23 cellular contexts compared by ENCODE assay signal in the genomic region with DNA sequence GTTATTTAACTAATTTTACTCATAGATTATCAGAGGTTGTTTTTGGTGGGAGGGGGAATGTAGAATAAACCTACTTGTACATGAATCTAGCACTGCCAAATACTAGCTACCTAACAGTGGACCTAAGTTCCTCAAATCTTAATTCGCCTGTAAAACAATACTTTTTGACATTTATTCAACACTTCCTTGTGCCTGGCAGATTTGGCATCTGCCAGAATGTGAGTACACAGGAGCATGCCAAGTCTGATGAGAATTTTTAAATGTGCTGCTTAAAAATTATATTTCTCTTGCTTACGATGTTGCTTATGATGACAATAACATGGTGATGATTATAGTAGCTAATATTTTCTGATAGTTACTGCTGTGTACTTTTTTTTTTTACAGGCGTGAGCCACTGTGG.
DNase-seq lines count a peak whose midpoint lies in the region; ATAC-seq, FAIRE-seq and TF ChIP-seq lines count a peak whose summit lies in the region.
"Had no signal": no experiment of that assay in that cellular context is flagged by ENCODE, and none has a peak within 500 bp of the region (broad histone marks: within the 10 kb centered on the region; RNA-seq: fewer than 3 reads in every experiment).

No MANE protein-coding gene starts in this region.

- POLR2A ChIA-PET in PC-3 (lab: Charles Lee; ENCODE audit: unreplicated experiment), result no interaction called here
- POLR2A ChIA-PET in endothelial cell of umbilical vein (lab: Charles Lee), result no interaction called here

- H3K4me1 ChIP-seq in PC-3 (ENCODE audit: insufficient read depth, low read length), result peaks cover 21% of the 10 kb centered on the region
- H3K4me1 ChIP-seq in endothelial cell of umbilical vein (ENCODE audit: control insufficient read depth, extremely low read depth, insufficient read depth, low read length), result no peaks in the 10 kb centered on the region
- peaks cover 44% of the 10 kb centered on the region for H3K4me1 ChIP-seq in skeletal muscle satellite cell (ENCODE audit: control insufficient read depth, insufficient read depth, low read length)
- H3K4me1 ChIP-seq: BLaER1, Peyer's patch had no signal

- CTCF ChIA-PET in PC-3 (lab: Charles Lee) (no interaction called here), endothelial cell of umbilical vein (lab: Charles Lee) (interaction anchor here (0.5 to 2.2 kb wide), 4 partner anchors 11 to 30 kb away, joined by 3 to 13 read pairs (median 4); no protein-coding TSS in a partner anchor)

- H3K27ac ChIP-seq in PC-3 (ENCODE audit: low read length) (0 out of 2 replicates have a peak overlapping the region, but pooled peaks have one; percentile 1), endothelial cell of umbilical vein (ENCODE audit: insufficient read depth, low read depth, low read length) (no peak overlapping the region)
- H3K27ac ChIP-seq: BLaER1, Peyer's patch had no signal

- H3K9me3 ChIP-seq in PC-3 (ENCODE audit: low read length), result no peaks in the 10 kb centered on the region
- no peaks in the 10 kb centered on the region for H3K9me3 ChIP-seq in endothelial cell of umbilical vein (replicated peaks; ENCODE audit: control insufficient read depth, insufficient read depth, low read length)
- no peaks in the 10 kb centered on the region for H3K9me3 ChIP-seq in skeletal muscle satellite cell (replicated peaks; ENCODE audit: low read length)
- H3K9me3 ChIP-seq: BLaER1, Peyer's patch had no signal

- no peaks in the 10 kb centered on the region for H3F3A ChIP-seq in PC-3 (ENCODE audit: low read length, unreplicated experiment)

- no peak overlapping the region for H3K4me2 ChIP-seq in PC-3 (ENCODE audit: low read length)
- no peak overlapping the region for H3K4me2 ChIP-seq in endothelial cell of umbilical vein (ENCODE audit: insufficient read depth, low read length)
- H3K4me2 ChIP-seq in skeletal muscle satellite cell (ENCODE audit: low read length), result peak overlapping the region; percentile 19
- H3K4me2 ChIP-seq: BLaER1 had no signal

- no peak for TF ChIP-seq POLR2A in GM12891 (IDR thresholded peaks at IDR 0.05; ENCODE audit: low read depth, low read length)
- no peak for TF ChIP-seq POLR2A in endothelial cell of umbilical vein (IDR thresholded peaks at IDR 0.05; ENCODE audit: low read depth, low read length)

- H3K4me3 ChIP-seq in PC-3 (ENCODE audit: low read length) (no peak overlapping the region), endothelial cell of umbilical vein (replicated peaks in 1 of 3; ENCODE audit: insufficient read depth in 1 of 3, low read depth in 1 of 3, low read length in 3 of 3) (no peak overlapping the region), skeletal muscle satellite cell (ENCODE audit: low read length) (no peak overlapping the region)
- H3K4me3 ChIP-seq: BLaER1, K562, Peyer's patch had no signal

- BruUV-seq in PC-3 (replicated peaks; lab: Mats Ljungman, UMichigan) (no TSS peak), endothelial cell of umbilical vein (replicated peaks; lab: Mats Ljungman, UMichigan) (no TSS peak)

- H3K36me3 ChIP-seq in PC-3 (ENCODE audit: low read depth, low read length), result no peaks in the 10 kb centered on the region
- H3K36me3 ChIP-seq in endothelial cell of umbilical vein (ENCODE audit: control insufficient read depth in 2 of 2, extremely low read depth in 1 of 2, insufficient read depth in 2 of 2, low read length in 2 of 2), result no peaks in the 10 kb centered on the region
- H3K36me3 ChIP-seq in skeletal muscle satellite cell (ENCODE audit: insufficient read depth, low read length), result no peaks in the 10 kb centered on the region
- H3K36me3 ChIP-seq: BLaER1, Peyer's patch had no signal

- H3K27me3 ChIP-seq in PC-3 (ENCODE audit: low read length) (no peaks in the 10 kb centered on the region), endothelial cell of umbilical vein (ENCODE audit: control insufficient read depth in 2 of 2, insufficient read depth in 2 of 2, low read length in 2 of 2) (no peaks in the 10 kb centered on the region), skeletal muscle satellite cell (ENCODE audit: control insufficient read depth, insufficient read depth, low read length) (no peaks in the 10 kb centered on the region)
- H3K27me3 ChIP-seq: BLaER1, Peyer's patch had no signal

- TF ChIP-seq CTCF in PC-3 (conservative IDR thresholded peaks at IDR 0.05; ENCODE audit: low read depth, low read length) (no peak), endothelial cell of umbilical vein (IDR thresholded peaks at IDR 0.05; ENCODE audit: extremely low read depth in 1 of 2, insufficient read depth in 1 of 2, low read depth in 1 of 2, low read length in 2 of 2) (no peak)

- H3K9ac ChIP-seq in PC-3 (ENCODE audit: low read length) (no peak overlapping the region), endothelial cell of umbilical vein (replicated peaks; ENCODE audit: extremely low read depth, insufficient read depth, low read length) (no peak overlapping the region), skeletal muscle satellite cell (ENCODE audit: low read depth, low read length) (peak overlapping the region; percentile 38)
- H3K9ac ChIP-seq: BLaER1 had no signal

- DNase-seq in GM12891 (ENCODE audit: insufficient read length, low spot score) (no peak), PC-3 (no peak), endothelial cell of umbilical vein (ENCODE audit: low read depth, low spot score) (peak; percentile 41), SW480 (ENCODE audit: low spot score) (no peak), NCI-H2029 (lab: John Stamatoyannopoulos, UW) (no peak)
- no peak for DNase-seq in activated CD8-positive, alpha-beta memory T cell treated with anti-CD3 and anti-CD28 coated beads, Interleukin-2, amount 50 U/mL, for 4 hours
- DNase-seq: CD4-positive, alpha-beta T cell; DMS53; MV-4-11; NCI-H1105 treated with DMSO at 0.1 percent for 48 hours; NCI-H146; NCI-H2029 treated with DMSO at 0.1 percent for 48 hours; NCI-H526 treated with DMSO at 0.1 percent for 48 hours; Peyer's patch; SHP77 treated with DMSO at 0.1 percent for 48 hours had no signal

- no peak for ATAC-seq in PC-3
- no peak for ATAC-seq in HG02970 (IDR thresholded peaks at IDR 0.05; ENCODE audit: low FRiP score, unreplicated experiment)
- ATAC-seq: HepG2, K562 had no signal

- no peaks in the 10 kb centered on the region for H3K9me1 ChIP-seq in endothelial cell of umbilical vein (replicated peaks; ENCODE audit: control insufficient read depth, extremely low read depth, insufficient read depth, low read length)

- FAIRE-seq in GM12891 (lab: Jason Lieb, UNC) (peak; percentile 20), endothelial cell of umbilical vein (lab: Jason Lieb, UNC) (no peak)
- FAIRE-seq: D721Med, G401.6, H54, HepG2, K562 had no signal

- no peaks in the 10 kb centered on the region for H4K20me1 ChIP-seq in PC-3 (ENCODE audit: low read length)
- H4K20me1 ChIP-seq in endothelial cell of umbilical vein (replicated peaks; ENCODE audit: control insufficient read depth, extremely low read depth, insufficient read depth, low read length), result no peaks in the 10 kb centered on the region
- H4K20me1 ChIP-seq: BLaER1 had no signal

- no peaks in the 10 kb centered on the region for H3K9me2 ChIP-seq in PC-3 (replicated peaks; ENCODE audit: low read length)

- H3K79me2 ChIP-seq in PC-3 (ENCODE audit: low read length), result no peaks in the 10 kb centered on the region
- H3K79me2 ChIP-seq in endothelial cell of umbilical vein (ENCODE audit: control insufficient read depth, insufficient read depth, low read length), result no peaks in the 10 kb centered on the region

- intact Hi-C loops in PC-3 (cut with micrococcal nuclease) (no loop called here), endothelial cell of umbilical vein (cut with micrococcal nuclease) (no loop called here)

- dilution Hi-C loops in endothelial cell of umbilical vein (cut with MboI; ENCODE audit: extremely low pct_ligation_motif_present, low sequenced_read_pairs), result no loop called here

- H2AFZ ChIP-seq in PC-3 (ENCODE audit: low read length), result no peak overlapping the region
- no peak overlapping the region for H2AFZ ChIP-seq in endothelial cell of umbilical vein (ENCODE audit: low read depth, low read length)

TF ChIP-seq in GM12891, 5 proteins besides CTCF, POLR2A, EP300 and RAD21:
- no peak for TF ChIP-seq SPI1 (IDR thresholded peaks at IDR 0.05; ENCODE audit: low read depth, low read length)

TF ChIP-seq in endothelial cell of umbilical vein, 7 proteins besides CTCF, POLR2A, EP300 and RAD21:
- no peak for TF ChIP-seq JUN (IDR thresholded peaks at IDR 0.05; ENCODE audit: borderline replicate concordance, insufficient read depth, insufficient read length, low read depth)
- no peak for TF ChIP-seq MYC (IDR thresholded peaks at IDR 0.05; ENCODE audit: low read depth, low read length)
- TF ChIP-seq, protein P1, sequence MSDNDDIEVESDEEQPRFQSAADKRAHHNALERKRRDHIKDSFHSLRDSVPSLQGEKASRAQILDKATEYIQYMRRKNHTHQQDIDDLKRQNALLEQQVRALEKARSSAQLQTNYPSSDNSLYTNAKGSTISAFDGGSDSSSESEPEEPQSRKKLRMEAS (IDR thresholded peaks at IDR 0.05; ENCODE audit: insufficient read depth, insufficient read length), result no peak
- TF ChIP-seq POLR2AphosphoS5 (IDR thresholded peaks at IDR 0.05; ENCODE audit: insufficient read depth, low read depth, low read length), result no peak
- no peak for TF ChIP-seq FOS (IDR thresholded peaks at IDR 0.05; ENCODE audit: borderline replicate concordance, insufficient read depth, low read length)
